In the genomic region with DNA sequence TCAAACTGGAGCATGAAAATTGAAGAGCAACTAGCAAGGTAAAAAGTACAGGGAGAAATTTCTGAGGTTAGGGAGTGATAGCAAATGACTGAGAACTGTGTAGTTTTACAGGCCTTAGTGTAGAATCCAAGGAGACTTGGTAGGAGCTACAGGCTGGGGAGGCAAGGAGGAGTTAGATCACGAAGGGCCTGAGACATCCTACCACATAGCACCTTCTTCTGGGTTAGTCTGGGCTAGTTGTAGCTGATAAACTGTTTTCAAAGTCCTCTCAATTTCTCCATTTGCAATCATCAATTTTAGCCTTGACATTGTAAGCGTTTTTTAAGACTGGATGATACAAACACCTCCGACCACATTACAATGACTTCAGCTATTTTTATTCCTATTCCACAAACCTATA, we compare ENCODE assay signal across 14 cellular contexts.
DNase-seq lines count a peak whose midpoint lies in the region; ATAC-seq and TF ChIP-seq lines count a peak whose summit lies in the region.
"Had no signal": no experiment of that assay in that cellular context is flagged by ENCODE, and none has a peak within 500 bp of the region (broad histone marks: within the 10 kb centered on the region; RNA-seq: fewer than 3 reads in every experiment).

No MANE protein-coding gene starts in this region.

- peak overlapping the region in 5 of 8 donors; percentile 24 to 67 (median 39) for H3K27ac ChIP-seq in spleen
- H3K27ac ChIP-seq: A549, breast epithelium had no signal

- CTCF ChIA-PET in activated CD4-positive, alpha-beta T cell treated with anti-CD3 and anti-CD28 coated beads for 36 hours (lab: Charles Lee), result interaction anchor here (0.6 to 1.3 kb wide), 8 partner anchors 9 to 343 kb away, joined by 3 to 5 read pairs (median 3); no protein-coding TSS in a partner anchor
- CTCF ChIA-PET in activated CD8-positive, alpha-beta T cell treated with anti-CD3 and anti-CD28 coated beads, Interleukin-2, amount 10 ng/mL, durations not matched to agents 7 days and 5 days (lab: Charles Lee), result interaction anchor here (0.6 to 2.3 kb wide), 11 partner anchors 15 to 251 kb away, joined by 3 to 12 read pairs (median 4); no protein-coding TSS in a partner anchor

- 47 to 58% (median 53%) methylated on average over 3 of the region's 3 CpGs for WGBS in spleen, 5 donors

- TF ChIP-seq POLR2A in spleen (IDR thresholded peaks at IDR 0.05), result no peak

- peak overlapping the region; percentile 66 for H3K27ac Mint-ChIP-seq in activated CD4-positive, alpha-beta T cell treated with anti-CD3 and anti-CD28 coated beads for 36 hours
- peak overlapping the region; percentile 92 for H3K27ac Mint-ChIP-seq in activated CD8-positive, alpha-beta T cell treated with anti-CD3 and anti-CD28 coated beads, Interleukin-2, amount 10 ng/mL, durations not matched to agents 7 days and 5 days

- H3K9me3 ChIP-seq in spleen, result peaks cover 0 to 5% (median 0%) of the 10 kb centered on the region in 8 donors
- H3K9me3 ChIP-seq: A549 had no signal

- no peak for TF ChIP-seq CTCF in spleen (IDR thresholded peaks at IDR 0.05 in 8 of 11, conservative IDR thresholded peaks at IDR 0.05 in 3 of 11)

- peak; percentile 18 for ATAC-seq in activated CD4-positive, alpha-beta T cell treated with anti-CD3 and anti-CD28 coated beads for 36 hours
- peak; percentile 21 for ATAC-seq in GM21717 (IDR thresholded peaks at IDR 0.05; ENCODE audit: unreplicated experiment)
- ATAC-seq in activated CD8-positive, alpha-beta T cell treated with anti-CD3 and anti-CD28 coated beads, Interleukin-2, amount 10 ng/mL, durations not matched to agents 7 days and 5 days, result peak; percentile 38
- ATAC-seq: A549, left cardiac atrium had no signal

- no peaks in the 10 kb centered on the region for H3K36me3 ChIP-seq in spleen
- H3K36me3 ChIP-seq: breast epithelium had no signal

- H3K9me3 Mint-ChIP-seq in activated CD4-positive, alpha-beta T cell treated with anti-CD3 and anti-CD28 coated beads for 36 hours (ENCODE audit: low read depth), result no peaks in the 10 kb centered on the region
- H3K9me3 Mint-ChIP-seq in activated CD8-positive, alpha-beta T cell treated with anti-CD3 and anti-CD28 coated beads, Interleukin-2, amount 10 ng/mL, durations not matched to agents 7 days and 5 days (ENCODE audit: insufficient read depth), result peaks cover 35% of the 10 kb centered on the region

- peaks cover 39% of the 10 kb centered on the region for H3K4me1 Mint-ChIP-seq in activated CD4-positive, alpha-beta T cell treated with anti-CD3 and anti-CD28 coated beads for 36 hours
- H3K4me1 Mint-ChIP-seq in activated CD8-positive, alpha-beta T cell treated with anti-CD3 and anti-CD28 coated beads, Interleukin-2, amount 10 ng/mL, durations not matched to agents 7 days and 5 days (ENCODE audit: low read depth), result peaks cover 54% of the 10 kb centered on the region

- H3K4me3 Mint-ChIP-seq in activated CD4-positive, alpha-beta T cell treated with anti-CD3 and anti-CD28 coated beads for 36 hours, result no peak overlapping the region
- peak overlapping the region; percentile 62 for H3K4me3 Mint-ChIP-seq in activated CD8-positive, alpha-beta T cell treated with anti-CD3 and anti-CD28 coated beads, Interleukin-2, amount 10 ng/mL, durations not matched to agents 7 days and 5 days

- POLR2A ChIA-PET in activated CD4-positive, alpha-beta T cell treated with anti-CD3 and anti-CD28 coated beads for 36 hours (lab: Charles Lee), result interaction anchor here (0.8 kb wide), 1 partner anchor 185 kb away, joined by 3 read pairs; no protein-coding TSS in a partner anchor
- POLR2A ChIA-PET in activated CD8-positive, alpha-beta T cell treated with anti-CD3 and anti-CD28 coated beads, Interleukin-2, amount 10 ng/mL, durations not matched to agents 7 days and 5 days (lab: Charles Lee), result interaction anchor here (0.6 to 3.4 kb wide), 4 partner anchors 10 to 120 kb away, joined by 3 to 18 read pairs (median 4); no protein-coding TSS in a partner anchor

- no peak overlapping the region for H3K4me3 ChIP-seq in spleen
- H3K4me3 ChIP-seq: A549, breast epithelium had no signal

- no peak for DNase-seq in activated CD4-positive, alpha-beta T cell treated with anti-CD3 and anti-CD28 coated beads for 36 hours
- DNase-seq in activated CD4-positive, alpha-beta T cell treated with anti-CD3 and anti-CD28 coated beads, Interleukin-2, amount 50 U/mL, for 4 hours, result no peak
- no peak for DNase-seq in activated CD8-positive, alpha-beta T cell treated with anti-CD3 and anti-CD28 coated beads, Interleukin-2, amount 10 ng/mL, durations not matched to agents 7 days and 5 days
- no peak for DNase-seq in spleen
- DNase-seq in NCI-H2171 (lab: John Stamatoyannopoulos, UW), result no peak
- DNase-seq in NCI-H446 (lab: John Stamatoyannopoulos, UW), result no peak
- DNase-seq in activated effector memory CD4-positive, alpha-beta T cell treated with Interleukin-2 at 50 U/mL for 16 hours, result no peak
- DNase-seq: effector CD8-positive, alpha-beta T cell; hippocampal formation; left cardiac atrium; NCI-H2107 had no signal

- H3K27me3 Mint-ChIP-seq in activated CD4-positive, alpha-beta T cell treated with anti-CD3 and anti-CD28 coated beads for 36 hours, result no peaks in the 10 kb centered on the region
- no peaks in the 10 kb centered on the region for H3K27me3 Mint-ChIP-seq in activated CD8-positive, alpha-beta T cell treated with anti-CD3 and anti-CD28 coated beads, Interleukin-2, amount 10 ng/mL, durations not matched to agents 7 days and 5 days (ENCODE audit: low read depth)

- H3K4me1 ChIP-seq in spleen, result peaks cover 0 to 24% (median 8%) of the 10 kb centered on the region in 6 donors
- H3K4me1 ChIP-seq: A549, breast epithelium had no signal

- H3K36me3 Mint-ChIP-seq in activated CD4-positive, alpha-beta T cell treated with anti-CD3 and anti-CD28 coated beads for 36 hours (ENCODE audit: low read depth), result no peaks in the 10 kb centered on the region
- H3K36me3 Mint-ChIP-seq in activated CD8-positive, alpha-beta T cell treated with anti-CD3 and anti-CD28 coated beads, Interleukin-2, amount 10 ng/mL, durations not matched to agents 7 days and 5 days (ENCODE audit: low read depth), result peaks cover 74% of the 10 kb centered on the region

- intact Hi-C loops in activated CD4-positive, alpha-beta T cell treated with anti-CD3 and anti-CD28 coated beads for 36 hours (cut with DNase I, micrococcal nuclease), result no loop called here
- intact Hi-C loops in spleen (cut with DNase I; ENCODE audit: low total_unique reads), result no loop called here

- no peaks in the 10 kb centered on the region for H3K27me3 ChIP-seq in spleen (replicated peaks in 1 of 7)
- H3K27me3 ChIP-seq: breast epithelium had no signal
